ENCODE assay signal across 8 cellular contexts in genomic region chr7:146115665-146116451, GRCh38. TPM values are rescaled to one million over a fixed set of nuclear protein-coding genes. Genes with fewer than 3 reads are reported as not detected.
DNase-seq lines count a peak whose midpoint lies in the region.

No MANE protein-coding gene starts in this region.

- no peaks in the 10 kb centered on the region for H3K4me1 ChIP-seq in HUES6 (ENCODE audit: control insufficient read depth, insufficient read depth, low read length)
- no peaks in the 10 kb centered on the region for H3K4me1 ChIP-seq in CD8-positive, alpha-beta memory T cell (ENCODE audit: insufficient read depth, low read length)

- DNase-seq in EH (ENCODE audit: low read depth) (peak; percentile 46), SK-N-DZ (ENCODE audit: low spot score) (peak; percentile 91), kidney tubule cell (ENCODE audit: low spot score) (peak; percentile 33), HPDE6-E6E7 (ENCODE audit: extremely low spot score) (no peak)
- peak; percentile 15 for DNase-seq in stimulated activated CD4-positive, alpha-beta T cell treated with anti-CD3 and anti-CD28 coated beads, Interleukin-1b, Interleukin-23, amount 100 ng/mL, for 48 hours
- DNase-seq in CD8-positive, alpha-beta memory T cell = no peak

- CTCF ChIA-PET in CD8-positive, alpha-beta memory T cell (lab: Charles Lee) = no interaction called here

- intact Hi-C loops in dendritic cell treated with granulocyte-macrophage colony-stimulating factor and Interleukin-4, amounts not matched to agents 40 ng/mL and 50 ng/mL, for 4 days (cut with micrococcal nuclease) = no loop called here

- H3K4me1 Mint-ChIP-seq in dendritic cell treated with granulocyte-macrophage colony-stimulating factor and Interleukin-4, amounts not matched to agents 40 ng/mL and 50 ng/mL, for 4 days (ENCODE audit: low read depth) = peaks cover 21% of the 10 kb centered on the region
- H3K4me1 Mint-ChIP-seq in CD8-positive, alpha-beta memory T cell = peaks cover 0 to 12% (median 9%) of the 10 kb centered on the region in 3 donors

- no peaks in the 10 kb centered on the region for H3K36me3 Mint-ChIP-seq in dendritic cell treated with granulocyte-macrophage colony-stimulating factor and Interleukin-4, amounts not matched to agents 40 ng/mL and 50 ng/mL, for 4 days (ENCODE audit: low read depth)
- H3K36me3 Mint-ChIP-seq in CD8-positive, alpha-beta memory T cell = no peaks in the 10 kb centered on the region

- H3K36me3 ChIP-seq in HUES6 (ENCODE audit: control insufficient read depth, insufficient read depth, low read length) = no peaks in the 10 kb centered on the region
- H3K36me3 ChIP-seq in CD8-positive, alpha-beta memory T cell (ENCODE audit: insufficient read depth, low read length) = no peaks in the 10 kb centered on the region

- H3K9ac ChIP-seq in HUES6 (ENCODE audit: low read length) = no peak overlapping the region

- H3K9me3 Mint-ChIP-seq in dendritic cell treated with granulocyte-macrophage colony-stimulating factor and Interleukin-4, amounts not matched to agents 40 ng/mL and 50 ng/mL, for 4 days = no peaks in the 10 kb centered on the region
- peaks cover 4 to 12% (median 11%) of the 10 kb centered on the region in 5 donors for H3K9me3 Mint-ChIP-seq in CD8-positive, alpha-beta memory T cell

- peak overlapping the region; percentile 42 for H3K27ac Mint-ChIP-seq in dendritic cell treated with granulocyte-macrophage colony-stimulating factor and Interleukin-4, amounts not matched to agents 40 ng/mL and 50 ng/mL, for 4 days
- H3K27ac Mint-ChIP-seq in CD8-positive, alpha-beta memory T cell = no peak overlapping the region

- H3K9me3 ChIP-seq in HUES6 (ENCODE audit: control insufficient read depth, insufficient read depth, low read depth, low read length) = no peaks in the 10 kb centered on the region
- H3K9me3 ChIP-seq in CD8-positive, alpha-beta memory T cell (ENCODE audit: low read length) = no peaks in the 10 kb centered on the region

- H3K27me3 Mint-ChIP-seq in dendritic cell treated with granulocyte-macrophage colony-stimulating factor and Interleukin-4, amounts not matched to agents 40 ng/mL and 50 ng/mL, for 4 days = peaks cover 27% of the 10 kb centered on the region
- peaks cover 6 to 19% of the 10 kb centered on the region in 2 donors for H3K27me3 Mint-ChIP-seq in CD8-positive, alpha-beta memory T cell

- peaks cover 39% of the 10 kb centered on the region for H3K27me3 ChIP-seq in HUES6 (ENCODE audit: control insufficient read depth, insufficient read depth, low read length)
- no peaks in the 10 kb centered on the region for H3K27me3 ChIP-seq in CD8-positive, alpha-beta memory T cell (ENCODE audit: insufficient read depth, low read length, poor library complexity, severe bottlenecking)

- POLR2A ChIA-PET in CD8-positive, alpha-beta memory T cell (lab: Charles Lee) = no interaction called here

- peak overlapping the region; percentile 79 for H3K4me3 Mint-ChIP-seq in dendritic cell treated with granulocyte-macrophage colony-stimulating factor and Interleukin-4, amounts not matched to agents 40 ng/mL and 50 ng/mL, for 4 days
- peak overlapping the region in 3 of 7 donors; percentile 27 to 41 (median 29) for H3K4me3 Mint-ChIP-seq in CD8-positive, alpha-beta memory T cell

- H3K4me3 ChIP-seq in HUES6 (ENCODE audit: low read depth, low read length) = peak overlapping the region; percentile 72
- H3K4me3 ChIP-seq in CD8-positive, alpha-beta memory T cell (ENCODE audit: low read length) = no peak overlapping the region

- no peak overlapping the region for H3K27ac ChIP-seq in HUES6 (ENCODE audit: low read depth, low read length)
- H3K27ac ChIP-seq in CD8-positive, alpha-beta memory T cell (ENCODE audit: low read depth, low read length) = no peak overlapping the region

RNA-seq across cellular contexts. Expression of gene CNTNAP2, which starts 0.7 kb away (rescaled TPM):
- polyA plus RNA-seq in SK-N-DZ (2014; cell fraction: cytosol; rRNA removed) = 86.2 and 93.7 TPM in 2 replicates
- polyA plus RNA-seq in SK-N-DZ (2014; cell fraction: nucleus; rRNA removed) = 35.9 and 55.9 TPM in 2 replicates
- total RNA-seq in CD8-positive, alpha-beta memory T cell = not detected
- polyA plus RNA-seq in CD8-positive, alpha-beta memory T cell = not detected

Comparison
In these comparisons a context has a peak if more than half of its experiments do, and no peak if none do; other contexts are left out.
1. DNase-seq: peak in EH (single experiment), SK-N-DZ (single experiment), kidney tubule cell (single experiment) and stimulated activated CD4-positive, alpha-beta T cell treated with anti-CD3 and anti-CD28 coated beads, Interleukin-1b, Interleukin-23, amount 100 ng/mL, for 48 hours (single experiment); none in CD8-positive, alpha-beta memory T cell (0 of 5) and HPDE6-E6E7 (single experiment).